In genomic region chr9:79302569-79302968, GRCh38 we compare ENCODE assay signal across 25 cellular contexts.
"Had no signal": no experiment of that assay in that cellular context is flagged by ENCODE, and none has a peak within 500 bp of the region (broad histone marks: within the 10 kb centered on the region; RNA-seq: fewer than 3 reads in every experiment).

No MANE protein-coding gene starts in this region.

- H3K9me3 Mint-ChIP-seq: memory B cell; naive thymus-derived CD8-positive, alpha-beta T cell; nephron; neural crest cell; stimulated activated memory B cell treated with anti-CD40 and anti-IgM and Interleukin-4, amounts not matched to agents 10 μg/mL and 1 μg/mL and 100 μg/mL, for 72 hours; stimulated activated naive CD8-positive, alpha-beta T cell treated with anti-CD3 and anti-CD28 coated beads, Interleukin-15, amount 100 ng/mL, for 72 hours; type B pancreatic cell had no signal

- H3K79me2 ChIP-seq: hepatocyte had no signal

- H3K27me3 Mint-ChIP-seq: memory B cell; stimulated activated memory B cell treated with anti-CD40 and anti-IgM and Interleukin-4, amounts not matched to agents 10 μg/mL and 1 μg/mL and 100 μg/mL, for 72 hours had no signal

- H3K27ac Mint-ChIP-seq: memory B cell; naive thymus-derived CD8-positive, alpha-beta T cell; progenitor cell of endocrine pancreas; stimulated activated memory B cell treated with anti-CD40 and anti-IgM and Interleukin-4, amounts not matched to agents 10 μg/mL and 1 μg/mL and 100 μg/mL, for 72 hours; type B pancreatic cell had no signal

- H3K27me3 ChIP-seq: hepatocyte, neutrophil, right atrium auricular region, right lobe of liver, tibial nerve, uterus had no signal

- H3K4me1 ChIP-seq: left ventricle myocardium inferior, right atrium auricular region, right lobe of liver, tibial nerve, uterus had no signal

- H3K9me3 ChIP-seq: left ventricle myocardium inferior, neutrophil, right atrium auricular region, right lobe of liver, tibial nerve, uterus had no signal

- DNase-seq: islet precursor cell; left ventricle myocardium inferior; naive thymus-derived CD8-positive, alpha-beta T cell; occipital lobe; right lobe of liver; stimulated activated CD4-positive, alpha-beta T cell treated with anti-CD3 and anti-CD28 coated beads, Interleukin-1b, Interleukin-23, amount 100 ng/mL, for 48 hours; stimulated activated CD4-positive, alpha-beta T cell treated with anti-CD3 and anti-CD28 coated beads, Interleukin-2, amount 100 ng/mL, for 48 hours; stimulated activated CD4-positive, alpha-beta T cell treated with anti-CD3 and anti-CD28 coated beads, Interleukin-4, amount 100 ng/mL, for 4 hours; stimulated activated CD8-positive, alpha-beta memory T cell treated with anti-CD3 and anti-CD28 coated beads, Interleukin-4, amount 100 ng/mL, for 48 hours; stimulated activated naive CD4-positive, alpha-beta T cell treated with Interleukin-2 at 50 U/mL for 16 hours; stimulated activated naive CD8-positive, alpha-beta T cell treated with anti-CD3 and anti-CD28 coated beads, Interleukin-15, amount 100 ng/mL, for 72 hours; substantia nigra; uterus had no signal

- H2AFZ ChIP-seq: hepatocyte had no signal

- H3K4me2 ChIP-seq: hepatocyte had no signal

- H3K36me3 Mint-ChIP-seq: memory B cell; naive thymus-derived CD8-positive, alpha-beta T cell; stimulated activated memory B cell treated with anti-CD40 and anti-IgM and Interleukin-4, amounts not matched to agents 10 μg/mL and 1 μg/mL and 100 μg/mL, for 72 hours; type B pancreatic cell had no signal

- H3K4me3 Mint-ChIP-seq: memory B cell; naive thymus-derived CD8-positive, alpha-beta T cell; nephron; neural crest cell; stimulated activated memory B cell treated with anti-CD40 and anti-IgM and Interleukin-4, amounts not matched to agents 10 μg/mL and 1 μg/mL and 100 μg/mL, for 72 hours; stimulated activated naive CD8-positive, alpha-beta T cell treated with anti-CD3 and anti-CD28 coated beads, Interleukin-15, amount 100 ng/mL, for 72 hours; type B pancreatic cell had no signal

- H3K4me3 ChIP-seq: hepatocyte, left ventricle myocardium inferior, lung, right atrium auricular region, right lobe of liver, smooth muscle cell, tibial nerve, uterus had no signal

- H3K36me3 ChIP-seq: left ventricle myocardium inferior, neutrophil, right atrium auricular region, right lobe of liver, tibial nerve, uterus had no signal

- H3K27ac ChIP-seq: hepatocyte, left ventricle myocardium inferior, neutrophil, right atrium auricular region, right lobe of liver, tibial nerve, uterus had no signal

- H3K4me1 Mint-ChIP-seq: memory B cell; naive thymus-derived CD8-positive, alpha-beta T cell; stimulated activated memory B cell treated with anti-CD40 and anti-IgM and Interleukin-4, amounts not matched to agents 10 μg/mL and 1 μg/mL and 100 μg/mL, for 72 hours; stimulated activated naive CD8-positive, alpha-beta T cell treated with anti-CD3 and anti-CD28 coated beads, Interleukin-15, amount 100 ng/mL, for 72 hours had no signal
